15 cellular contexts compared by ENCODE assay signal in genomic region chr7:80584778-80585177, GRCh38. TPM values are rescaled to one million over a fixed set of nuclear protein-coding genes. Genes with fewer than 3 reads are reported as not detected.
DNase-seq lines count a peak whose midpoint lies in the region; ATAC-seq and TF ChIP-seq lines count a peak whose summit lies in the region.
"Had no signal": no experiment of that assay in that cellular context is flagged by ENCODE, and none has a peak within 500 bp of the region (broad histone marks: within the 10 kb centered on the region; RNA-seq: fewer than 3 reads in every experiment).

No MANE protein-coding gene starts in this region.

- no peaks in the 10 kb centered on the region for H3K27me3 ChIP-seq in body of pancreas
- no peaks in the 10 kb centered on the region for H3K27me3 ChIP-seq in CD4-positive, alpha-beta memory T cell (ENCODE audit: insufficient read depth, low read length)
- H3K27me3 ChIP-seq: right lobe of liver, uterus had no signal

- no peak overlapping the region for H3K4me3 ChIP-seq in body of pancreas
- no peak overlapping the region for H3K4me3 ChIP-seq in CD4-positive, alpha-beta memory T cell (ENCODE audit: low read length in 2 of 2)
- H3K4me3 ChIP-seq: HAP-1, right lobe of liver, uterus had no signal

- H3K27me3 Mint-ChIP-seq in activated naive CD4-positive, alpha-beta T cell treated with anti-CD3 and anti-CD28 coated beads for 36 hours (ENCODE audit: low read depth): no peaks in the 10 kb centered on the region
- no peaks in the 10 kb centered on the region for H3K27me3 Mint-ChIP-seq in activated CD8-positive, alpha-beta T cell treated with anti-CD3 and anti-CD28 coated beads, Interleukin-2, amount 10 ng/mL, durations not matched to agents 7 days and 5 days (ENCODE audit: low read depth)
- H3K27me3 Mint-ChIP-seq in CD4-positive, alpha-beta memory T cell: no peaks in the 10 kb centered on the region

- no peaks in the 10 kb centered on the region for H3K9me3 ChIP-seq in body of pancreas
- no peaks in the 10 kb centered on the region for H3K9me3 ChIP-seq in CD4-positive, alpha-beta memory T cell (ENCODE audit: control insufficient read depth in 1 of 2, low read length in 2 of 2)
- H3K9me3 ChIP-seq: HAP-1, right lobe of liver, uterus had no signal

- H3K27ac ChIP-seq in body of pancreas: no peak overlapping the region
- no peak overlapping the region for H3K27ac ChIP-seq in CD4-positive, alpha-beta memory T cell (ENCODE audit: low read depth, low read length)
- H3K27ac ChIP-seq: right lobe of liver, uterus had no signal

- CTCF ChIA-PET in activated naive CD4-positive, alpha-beta T cell treated with anti-CD3 and anti-CD28 coated beads for 36 hours (lab: Charles Lee): no interaction called here
- CTCF ChIA-PET in activated CD8-positive, alpha-beta T cell treated with anti-CD3 and anti-CD28 coated beads, Interleukin-2, amount 10 ng/mL, durations not matched to agents 7 days and 5 days (lab: Charles Lee): no interaction called here
- CTCF ChIA-PET in CD4-positive, alpha-beta memory T cell (lab: Charles Lee; ENCODE audit: partially characterized antibody): no interaction called here

- H3K4me3 Mint-ChIP-seq in activated naive CD4-positive, alpha-beta T cell treated with anti-CD3 and anti-CD28 coated beads for 36 hours: no peak overlapping the region
- no peak overlapping the region for H3K4me3 Mint-ChIP-seq in activated CD8-positive, alpha-beta T cell treated with anti-CD3 and anti-CD28 coated beads, Interleukin-2, amount 10 ng/mL, durations not matched to agents 7 days and 5 days
- H3K4me3 Mint-ChIP-seq in CD4-positive, alpha-beta memory T cell: no peak overlapping the region

- no peak for TF ChIP-seq CTCF in body of pancreas (IDR thresholded peaks at IDR 0.05)

- peaks cover 5% of the 10 kb centered on the region for H3K4me1 ChIP-seq in body of pancreas
- no peaks in the 10 kb centered on the region for H3K4me1 ChIP-seq in CD4-positive, alpha-beta memory T cell (ENCODE audit: insufficient read depth, low read length)
- H3K4me1 ChIP-seq: uterus had no signal

- H3K4me1 Mint-ChIP-seq in activated naive CD4-positive, alpha-beta T cell treated with anti-CD3 and anti-CD28 coated beads for 36 hours (ENCODE audit: low read depth): no peaks in the 10 kb centered on the region
- H3K4me1 Mint-ChIP-seq in activated CD8-positive, alpha-beta T cell treated with anti-CD3 and anti-CD28 coated beads, Interleukin-2, amount 10 ng/mL, durations not matched to agents 7 days and 5 days (ENCODE audit: low read depth): no peaks in the 10 kb centered on the region
- no peaks in the 10 kb centered on the region for H3K4me1 Mint-ChIP-seq in CD4-positive, alpha-beta memory T cell

- no peaks in the 10 kb centered on the region for H3K36me3 Mint-ChIP-seq in activated naive CD4-positive, alpha-beta T cell treated with anti-CD3 and anti-CD28 coated beads for 36 hours (ENCODE audit: low read depth)
- no peaks in the 10 kb centered on the region for H3K36me3 Mint-ChIP-seq in activated CD8-positive, alpha-beta T cell treated with anti-CD3 and anti-CD28 coated beads, Interleukin-2, amount 10 ng/mL, durations not matched to agents 7 days and 5 days (ENCODE audit: low read depth)
- no peaks in the 10 kb centered on the region for H3K36me3 Mint-ChIP-seq in CD4-positive, alpha-beta memory T cell

- ATAC-seq in Right ventricle myocardium superior (ENCODE audit: poor library complexity): peak; percentile 50
- peak; percentile 96 for ATAC-seq in body of pancreas
- ATAC-seq in activated CD8-positive, alpha-beta T cell treated with anti-CD3 and anti-CD28 coated beads, Interleukin-2, amount 10 ng/mL, durations not matched to agents 7 days and 5 days: no peak

- DNase-seq in Right ventricle myocardium superior (no peak), cardiac septum (ENCODE audit: low spot score) (no peak), body of pancreas (peak; percentile 40 to 58 (median 50)), iris pigment epithelial cell (ENCODE audit: low read depth) (peak; percentile 90)
- no peak for DNase-seq in activated CD4-positive, CD25-positive, alpha-beta regulatory T cell treated with anti-CD3 and anti-CD28 coated beads, Interleukin-2, amount 50 U/mL, for 72 hours
- DNase-seq in activated naive CD4-positive, alpha-beta T cell treated with anti-CD3 and anti-CD28 coated beads for 36 hours: no peak
- no peak for DNase-seq in activated CD8-positive, alpha-beta T cell treated with anti-CD3 and anti-CD28 coated beads, Interleukin-2, amount 10 ng/mL, durations not matched to agents 7 days and 5 days
- no peak for DNase-seq in CD4-positive, alpha-beta memory T cell
- DNase-seq: AML-193, caudate nucleus, head of caudate nucleus, midbrain, right lobe of liver, uterus had no signal

- no peak overlapping the region for H3K27ac Mint-ChIP-seq in activated naive CD4-positive, alpha-beta T cell treated with anti-CD3 and anti-CD28 coated beads for 36 hours
- no peak overlapping the region for H3K27ac Mint-ChIP-seq in activated CD8-positive, alpha-beta T cell treated with anti-CD3 and anti-CD28 coated beads, Interleukin-2, amount 10 ng/mL, durations not matched to agents 7 days and 5 days
- no peak overlapping the region for H3K27ac Mint-ChIP-seq in CD4-positive, alpha-beta memory T cell

- H3K9me3 Mint-ChIP-seq in activated naive CD4-positive, alpha-beta T cell treated with anti-CD3 and anti-CD28 coated beads for 36 hours: no peaks in the 10 kb centered on the region
- H3K9me3 Mint-ChIP-seq in activated CD8-positive, alpha-beta T cell treated with anti-CD3 and anti-CD28 coated beads, Interleukin-2, amount 10 ng/mL, durations not matched to agents 7 days and 5 days (ENCODE audit: insufficient read depth): no peaks in the 10 kb centered on the region
- peaks cover 0 to 7% (median 2%) of the 10 kb centered on the region in 8 donors for H3K9me3 Mint-ChIP-seq in CD4-positive, alpha-beta memory T cell

- TF ChIP-seq POLR2A in body of pancreas (IDR thresholded peaks at IDR 0.05): no peak

- intact Hi-C loops in Right ventricle myocardium superior (cut with DNase I) (no loop called here), cardiac septum (cut with DNase I) (loop anchor here (5.0 kb wide), 1 partner anchor 38 kb away; no protein-coding TSS in a partner anchor), body of pancreas (cut with DNase I) (no loop called here)
- intact Hi-C loops in activated naive CD4-positive, alpha-beta T cell treated with anti-CD3 and anti-CD28 coated beads for 36 hours (cut with micrococcal nuclease): no loop called here
- intact Hi-C loops in CD4-positive, alpha-beta memory T cell (cut with micrococcal nuclease): no loop called here

- POLR2A ChIA-PET in activated CD8-positive, alpha-beta T cell treated with anti-CD3 and anti-CD28 coated beads, Interleukin-2, amount 10 ng/mL, durations not matched to agents 7 days and 5 days (lab: Charles Lee): no interaction called here
- POLR2A ChIA-PET in CD4-positive, alpha-beta memory T cell (lab: Charles Lee; ENCODE audit: partially characterized antibody): no interaction called here

- no peaks in the 10 kb centered on the region for H3K36me3 ChIP-seq in body of pancreas (replicated peaks in 1 of 2; ENCODE audit: insufficient read depth in 1 of 2, low read depth in 2 of 2)
- no peaks in the 10 kb centered on the region for H3K36me3 ChIP-seq in CD4-positive, alpha-beta memory T cell (ENCODE audit: insufficient read depth, low read length)
- H3K36me3 ChIP-seq: HAP-1, right lobe of liver, uterus had no signal

RNA-seq across cellular contexts. Expression of gene CD36, which starts 53.7 kb away (rescaled TPM):
- total RNA-seq in Right ventricle myocardium superior (1,239 TPM), cardiac septum (717 TPM), body of pancreas (100 to 1,000 TPM in 1 of 2 donors, 10 to 100 TPM in 1; 76.0 to 120 TPM)
- total RNA-seq in activated naive CD4-positive, alpha-beta T cell treated with anti-CD3 and anti-CD28 coated beads for 36 hours: not detected
- total RNA-seq in activated CD8-positive, alpha-beta T cell treated with anti-CD3 and anti-CD28 coated beads, Interleukin-2, amount 10 ng/mL, durations not matched to agents 7 days and 5 days: not detected
- 1 to 10 TPM; 3.6 to 4.3 TPM for total RNA-seq in CD4-positive, alpha-beta memory T cell
- under 1 TPM in 1 of 2 donors, not detected in 1; 0.30 TPM for polyA plus RNA-seq in CD4-positive, alpha-beta memory T cell

Comparison
In these comparisons a context has a peak if more than half of its experiments do, and no peak if none do; other contexts are left out.
1. DNase-seq: peak in body of pancreas (4 of 4) and iris pigment epithelial cell (single experiment); none in Right ventricle myocardium superior (single experiment), cardiac septum (single experiment), activated CD4-positive, CD25-positive, alpha-beta regulatory T cell treated with anti-CD3 and anti-CD28 coated beads, Interleukin-2, amount 50 U/mL, for 72 hours (single experiment), activated naive CD4-positive, alpha-beta T cell treated with anti-CD3 and anti-CD28 coated beads for 36 hours (single experiment), activated CD8-positive, alpha-beta T cell treated with anti-CD3 and anti-CD28 coated beads, Interleukin-2, amount 10 ng/mL, durations not matched to agents 7 days and 5 days (single experiment) and CD4-positive, alpha-beta memory T cell (0 of 5).
2. RNA of gene CD36, which starts 53.7 kb away (total RNA-seq): 1,239 TPM in Right ventricle myocardium superior (single experiment), 717 TPM in cardiac septum (single experiment) and 76.0 to 120 TPM in body of pancreas; 3.6 to 4.3 TPM in CD4-positive, alpha-beta memory T cell, not detected in activated naive CD4-positive, alpha-beta T cell treated with anti-CD3 and anti-CD28 coated beads for 36 hours and not detected in activated CD8-positive, alpha-beta T cell treated with anti-CD3 and anti-CD28 coated beads, Interleukin-2, amount 10 ng/mL, durations not matched to agents 7 days and 5 days; every median in the first group is over 10 times any median in the second.